31 cellular contexts compared by ENCODE assay signal in the genomic region with DNA sequence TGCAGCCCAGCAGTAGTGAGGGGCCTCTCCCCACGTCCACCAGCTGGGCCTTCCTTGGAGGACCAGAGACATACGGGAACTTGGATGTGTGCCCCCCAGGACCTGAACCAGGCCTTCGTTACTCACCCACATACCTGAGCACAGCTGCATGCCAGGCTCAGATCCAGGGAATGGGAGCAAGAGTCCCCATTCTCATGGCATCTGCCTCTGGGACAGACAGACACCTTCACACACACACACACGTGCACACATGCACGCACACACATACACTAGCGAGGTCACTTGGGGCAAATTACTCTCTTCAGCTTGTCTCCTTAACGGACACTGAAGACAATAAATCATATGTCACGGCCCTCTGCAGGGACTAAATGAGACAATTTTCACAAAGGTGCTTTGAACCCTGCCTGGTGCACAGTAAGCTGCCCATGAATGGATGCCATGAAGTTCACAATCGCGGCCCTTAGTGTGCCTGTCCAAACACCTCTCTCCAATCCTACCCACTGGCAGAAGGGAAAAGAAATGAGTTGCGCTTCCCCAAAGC.
"Had no signal": no experiment of that assay in that cellular context is flagged by ENCODE, and none has a peak within 500 bp of the region (broad histone marks: within the 10 kb centered on the region; RNA-seq: fewer than 3 reads in every experiment).

No MANE protein-coding gene starts in this region.

- H3K4me3 Mint-ChIP-seq: activated naive CD8-positive, alpha-beta T cell; activated T-cell treated with anti-CD3 and anti-CD28 coated beads, Interleukin-2, amount 50 U/mL, for 72 hours; immature natural killer cell; nephron progenitor cell; T-helper 2 cell treated with Interferon-gamma antibody and Interleukin-4, amounts not matched to agents 5 μg/mL and 100 μg/mL, for 36 hours had no signal

- H3K27me3 ChIP-seq: ascending aorta, brain microvascular endothelial cell, esophagus muscularis mucosa, foreskin keratinocyte, heart left ventricle, pancreas, testis had no signal

- FAIRE-seq: endothelial cell of umbilical vein, kidney, pancreas, urothelium cell line had no signal

- ATAC-seq: activated T-cell treated with anti-CD3 and anti-CD28 coated beads, Interleukin-2, amount 50 U/mL, for 72 hours; foreskin keratinocyte; heart left ventricle; left colon; pancreas; stimulated activated naive B cell treated with anti-CD40 and anti-IgM and Interleukin-4, amounts not matched to agents 10 μg/mL and 1 μg/mL and 100 μg/mL, for 72 hours had no signal

- H3K4me3 ChIP-seq: ascending aorta, coronary artery, esophagus muscularis mucosa, heart left ventricle, pancreas, prostate gland, smooth muscle cell, testis had no signal

- DNase-seq: activated CD4-positive, alpha-beta T cell treated with anti-CD3 and anti-CD28 coated beads for 4 hours; activated CD4-positive, alpha-beta T cell treated with anti-CD3 and anti-CD28 coated beads, Interleukin-2, amount 50 U/mL, for 4 hours; activated naive CD4-positive, alpha-beta T cell treated with Interleukin-2 at 50 U/mL for 16 hours; activated T-cell treated with anti-CD3 and anti-CD28 coated beads for 4 hours; activated T-cell treated with anti-CD3 and anti-CD28 coated beads, Interleukin-2, amount 50 U/mL, for 72 hours; brain microvascular endothelial cell; foreskin keratinocyte; heart left ventricle; hypothalamus; immature natural killer cell; kidney; left colon; mammary epithelial cell; nephron progenitor cell; pancreas; retina; stimulated activated CD4-positive, alpha-beta T cell treated with anti-CD3 and anti-CD28 coated beads, Interleukin-1b, Interleukin-23, amount 100 ng/mL, for 48 hours; stimulated activated CD4-positive, alpha-beta T cell treated with anti-CD3 and anti-CD28 coated beads, Interleukin-4, amount 100 ng/mL, for 4 hours; stimulated activated CD8-positive, alpha-beta memory T cell treated with anti-CD3 and anti-CD28 coated beads, Interleukin-4, amount 100 ng/mL, for 48 hours; stimulated activated naive B cell treated with anti-CD40 and anti-IgM and Interleukin-4, amounts not matched to agents 10 μg/mL and 1 μg/mL and 100 μg/mL, for 72 hours; testis; trophoblast cell had no signal

- H3K27ac Mint-ChIP-seq: activated naive CD8-positive, alpha-beta T cell; activated T-cell treated with anti-CD3 and anti-CD28 coated beads, Interleukin-2, amount 50 U/mL, for 72 hours; immature natural killer cell; nephron progenitor cell; stimulated activated naive B cell treated with anti-CD40 and anti-IgM and Interleukin-4, amounts not matched to agents 10 μg/mL and 1 μg/mL and 100 μg/mL, for 72 hours; T-helper 2 cell treated with Interferon-gamma antibody and Interleukin-4, amounts not matched to agents 5 μg/mL and 100 μg/mL, for 36 hours had no signal

- H3K4me2 ChIP-seq: smooth muscle cell had no signal

- H3K36me3 ChIP-seq: ascending aorta, esophagus muscularis mucosa, heart left ventricle, pancreas, prostate gland had no signal

- H3K9me3 Mint-ChIP-seq: activated T-cell treated with anti-CD3 and anti-CD28 coated beads, Interleukin-2, amount 50 U/mL, for 72 hours; nephron progenitor cell; stimulated activated naive B cell treated with anti-CD40 and anti-IgM and Interleukin-4, amounts not matched to agents 10 μg/mL and 1 μg/mL and 100 μg/mL, for 72 hours; T-helper 2 cell treated with Interferon-gamma antibody and Interleukin-4, amounts not matched to agents 5 μg/mL and 100 μg/mL, for 36 hours had no signal

- H3K9me3 ChIP-seq: ascending aorta, esophagus muscularis mucosa, heart left ventricle, pancreas, prostate gland, testis had no signal

- H3K4me1 ChIP-seq: prostate gland had no signal

- H3K36me3 Mint-ChIP-seq: immature natural killer cell had no signal

- H3K27me3 Mint-ChIP-seq: activated naive CD8-positive, alpha-beta T cell; stimulated activated naive B cell treated with anti-CD40 and anti-IgM and Interleukin-4, amounts not matched to agents 10 μg/mL and 1 μg/mL and 100 μg/mL, for 72 hours had no signal

- H3K27ac ChIP-seq: ascending aorta, brain microvascular endothelial cell, coronary artery, esophagus muscularis mucosa, foreskin keratinocyte, heart left ventricle, pancreas, prostate gland, testis had no signal
